ENCODE assay signal across 11 cellular contexts in the genomic region with DNA sequence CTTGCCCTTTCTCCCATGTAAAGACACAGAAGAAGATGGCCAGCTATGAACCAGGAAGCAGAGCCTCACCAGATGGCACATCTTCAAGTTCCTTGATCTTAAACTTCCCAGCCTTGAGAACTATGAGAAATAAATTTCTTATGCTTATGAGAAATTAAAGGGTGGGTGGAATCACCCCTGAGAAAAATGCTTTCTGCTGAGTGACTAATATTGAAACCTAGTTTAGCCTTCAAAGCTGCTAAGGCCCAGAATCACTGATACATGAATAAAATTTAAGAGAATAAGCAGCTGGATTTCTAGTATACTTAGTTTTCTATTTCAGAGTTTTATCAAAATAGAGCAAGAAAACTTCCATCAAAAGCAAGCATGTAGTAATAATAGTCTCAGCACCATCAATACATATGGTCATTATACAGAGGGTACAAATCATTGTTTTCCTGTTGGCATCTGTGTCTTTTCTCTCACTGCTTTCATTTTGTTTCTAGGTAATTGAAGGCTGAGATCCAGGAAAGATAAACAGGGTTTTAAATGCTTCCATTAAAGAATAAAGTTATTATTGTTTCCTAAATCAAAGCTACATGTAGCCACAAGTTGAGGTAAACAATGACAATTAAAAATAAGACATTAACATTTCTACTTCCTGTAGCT.
DNase-seq lines count a peak whose midpoint lies in the region; ATAC-seq lines count a peak whose summit lies in the region.
"Had no signal": no experiment of that assay in that cellular context is flagged by ENCODE, and none has a peak within 500 bp of the region (broad histone marks: within the 10 kb centered on the region; RNA-seq: fewer than 3 reads in every experiment).

No MANE protein-coding gene starts in this region.

- ATAC-seq in GM19372 (IDR thresholded peaks at IDR 0.05; ENCODE audit: low read depth, unreplicated experiment) (peak; percentile 82), HG02763 (IDR thresholded peaks at IDR 0.05; ENCODE audit: unreplicated experiment) (peak; percentile 66), HG03575 (IDR thresholded peaks at IDR 0.05; ENCODE audit: extremely low read depth, insufficient number of reproducible peaks, low FRiP score, unreplicated experiment) (peak; percentile 92), GM19397 (IDR thresholded peaks at IDR 0.05; ENCODE audit: unreplicated experiment) (no peak), HG03521 (IDR thresholded peaks at IDR 0.05; ENCODE audit: unreplicated experiment) (no peak)
- ATAC-seq: left lobe of liver had no signal

- DNase-seq in ELR (ENCODE audit: low read depth) (peak; percentile 15), SIG-M5 (lab: John Stamatoyannopoulos, UW) (no peak), NCI-H748 treated with DMSO at 0.1 percent for 48 hours (lab: John Stamatoyannopoulos, UW) (no peak)
- DNase-seq: posterior cingulate gyrus, WERI-Rb-1 had no signal

Comparison
In these comparisons a context has a peak if more than half of its experiments do, and no peak if none do; other contexts are left out.
1. ATAC-seq: peak in GM19372 (single experiment), HG02763 (single experiment) and HG03575 (single experiment); none in GM19397 (single experiment) and HG03521 (single experiment).